Comparison of ENCODE assay signal across 31 cellular contexts in genomic region chr3:192883512-192883911, GRCh38. TPM values are rescaled to one million over a fixed set of nuclear protein-coding genes. Genes with fewer than 3 reads are reported as not detected.
A peak's percentile ranks its signal among the peaks of the same experiment; 100 is the strongest.
DNase-seq lines count a peak whose midpoint lies in the region; ATAC-seq, FAIRE-seq and TF ChIP-seq lines count a peak whose summit lies in the region.
"Had no signal": no experiment of that assay in that cellular context is flagged by ENCODE, and none has a peak within 500 bp of the region (broad histone marks: within the 10 kb centered on the region; RNA-seq: fewer than 3 reads in every experiment).

No MANE protein-coding gene starts in this region.

- peaks cover 64% of the 10 kb centered on the region for H3F3A ChIP-seq in GM23248 (ENCODE audit: insufficient read depth)

- WGBS in GM23248 (ENCODE audit: low coverage in 1 of 2, low lambda C conversion rate in 2 of 2, missing lambda C conversion rate in 2 of 2), 2 experiments, result 100% methylated on average over 2 of the region's 2 CpGs
- WGBS in mesendoderm (ENCODE audit: extremely low coverage, insufficient coverage, low lambda C conversion rate), result no CpG with 5 or more reads among the region's 2 CpGs

- H3K4me2 ChIP-seq in GM23248 (ENCODE audit: unreplicated experiment), result peak overlapping the region; percentile 12
- H3K4me2 ChIP-seq in mesendoderm (ENCODE audit: low read length), result no peak overlapping the region

- H2BK5ac ChIP-seq in mesendoderm (ENCODE audit: low read length), result no peak overlapping the region

- no peaks in the 10 kb centered on the region for H3K4me1 Mint-ChIP-seq in CD8-positive, alpha-beta T cell (ENCODE audit: low read depth)
- H3K4me1 Mint-ChIP-seq: memory B cell had no signal

- H3K79me1 ChIP-seq in mesendoderm (ENCODE audit: low read length), result peaks cover 8% of the 10 kb centered on the region

- no peaks in the 10 kb centered on the region for H3K36me3 ChIP-seq in GM23248 (ENCODE audit: low read depth)
- H3K36me3 ChIP-seq in mesendoderm (ENCODE audit: control insufficient read depth, insufficient read depth, low read length), result no peaks in the 10 kb centered on the region
- no peaks in the 10 kb centered on the region for H3K36me3 ChIP-seq in CD8-positive, alpha-beta T cell (ENCODE audit: insufficient read depth, low read length)
- H3K36me3 ChIP-seq: ascending aorta, right atrium auricular region, WERI-Rb-1 had no signal

- H3K27ac Mint-ChIP-seq in CD8-positive, alpha-beta T cell, result no peak overlapping the region
- H3K27ac Mint-ChIP-seq: activated CD4-positive, alpha-beta T cell treated with anti-CD3 and anti-CD28 coated beads, Interleukin-2, amount 10 ng/mL, durations not matched to agents 24 days and 14 days; activated CD8-positive, alpha-beta memory T cell treated with anti-CD3 and anti-CD28 coated beads, Interleukin-2, amount 10 ng/mL, durations not matched to agents 7 days and 5 days; activated naive CD4-positive, alpha-beta T cell treated with anti-CD3 and anti-CD28 coated beads, Interleukin-2, amount 50 U/mL, for 72 hours; memory B cell had no signal

- peaks cover 22% of the 10 kb centered on the region for H3K79me2 ChIP-seq in GM23248 (ENCODE audit: insufficient read depth)
- H3K79me2 ChIP-seq in mesendoderm (ENCODE audit: control insufficient read depth, insufficient read depth, low read length), result peaks cover 28% of the 10 kb centered on the region

- H2AK5ac ChIP-seq in mesendoderm (ENCODE audit: low read length), result no peak overlapping the region

- intact Hi-C loops in CD8-positive, alpha-beta T cell (cut with DNase I, micrococcal nuclease), result no loop called here

- H3K9me3 ChIP-seq in GM23248 (ENCODE audit: low read depth), result no peaks in the 10 kb centered on the region
- H3K9me3 ChIP-seq in CD8-positive, alpha-beta T cell (ENCODE audit: low read length), result no peaks in the 10 kb centered on the region
- H3K9me3 ChIP-seq: ascending aorta, right atrium auricular region, testis had no signal

- H3K4me1 ChIP-seq in GM23248 (ENCODE audit: insufficient read depth), result peaks cover 67% of the 10 kb centered on the region
- peaks cover 7% of the 10 kb centered on the region for H3K4me1 ChIP-seq in mesendoderm (ENCODE audit: control insufficient read depth, low read depth, low read length)
- H3K4me1 ChIP-seq in CD8-positive, alpha-beta T cell (ENCODE audit: insufficient read depth, low read length), result no peaks in the 10 kb centered on the region

- in situ Hi-C loops in GM23248 (cut with MboI), result no loop called here

- H3K18ac ChIP-seq in mesendoderm (ENCODE audit: low read length), result no peak overlapping the region

- H4K5ac ChIP-seq in mesendoderm (ENCODE audit: low read length), result no peak overlapping the region

- no peak overlapping the region for H3K4ac ChIP-seq in mesendoderm (ENCODE audit: low read depth, low read length)

- no peak for TF ChIP-seq CTCF in CD8-positive, alpha-beta T cell (IDR thresholded peaks at IDR 0.05)

- H3K27me3 ChIP-seq in GM23248 (replicated peaks; ENCODE audit: insufficient read depth) (no peaks in the 10 kb centered on the region), mesendoderm (ENCODE audit: insufficient read depth, low read length, poor library complexity) (no peaks in the 10 kb centered on the region)
- no peaks in the 10 kb centered on the region for H3K27me3 ChIP-seq in CD8-positive, alpha-beta T cell (ENCODE audit: insufficient read depth, low read length)
- H3K27me3 ChIP-seq: ascending aorta, right atrium auricular region, testis had no signal

- no peak overlapping the region for H2AFZ ChIP-seq in GM23248

- H2BK120ac ChIP-seq in mesendoderm (ENCODE audit: low read depth, low read length), result no peak overlapping the region

- ATAC-seq in SK-N-SH treated with all-trans-retinoic acid at 6 μM for 48 hours (peak; percentile 38), HG03565 (IDR thresholded peaks at IDR 0.05; ENCODE audit: unreplicated experiment) (no peak)
- no peak for ATAC-seq in CD8-positive, alpha-beta T cell
- ATAC-seq: activated CD8-positive, alpha-beta memory T cell treated with anti-CD3 and anti-CD28 coated beads, Interleukin-2, amount 10 ng/mL, durations not matched to agents 7 days and 5 days; activated naive CD4-positive, alpha-beta T cell treated with anti-CD3 and anti-CD28 coated beads, Interleukin-2, amount 50 U/mL, for 72 hours; left cardiac atrium; Right ventricle myocardium inferior had no signal

- no peak overlapping the region for H3K56ac ChIP-seq in mesendoderm (ENCODE audit: low read length)

- no peak overlapping the region for H3K4me3 Mint-ChIP-seq in CD8-positive, alpha-beta T cell
- H3K4me3 Mint-ChIP-seq: activated CD4-positive, alpha-beta T cell treated with anti-CD3 and anti-CD28 coated beads, Interleukin-2, amount 10 ng/mL, durations not matched to agents 24 days and 14 days; activated CD8-positive, alpha-beta memory T cell treated with anti-CD3 and anti-CD28 coated beads, Interleukin-2, amount 10 ng/mL, durations not matched to agents 7 days and 5 days; activated T-helper 1 cell treated with anti-CD3 and anti-CD28 coated beads, Interleukin-12 subunit alpha, Interleukin-12 subunit beta, Interleukin-2, Interleukin-4 antibody, amounts not matched to agents 30 ng/mL and 10 ng/mL and 1 ng/mL, durations not matched to agents 14 hours and 24 hours and 36 hours; memory B cell had no signal

- no peaks in the 10 kb centered on the region for H4K20me1 ChIP-seq in GM23248 (ENCODE audit: insufficient read depth)

- H3K23ac ChIP-seq in mesendoderm (ENCODE audit: low read length), result no peak overlapping the region

- no peaks in the 10 kb centered on the region for H3K9me2 ChIP-seq in GM23248 (ENCODE audit: insufficient read depth)

- H3K27ac ChIP-seq in GM23248 (peak overlapping the region; percentile 20; the same call in 1 of the 2 replicates), mesendoderm (ENCODE audit: low read depth, low read length) (no peak overlapping the region)
- no peak overlapping the region for H3K27ac ChIP-seq in CD8-positive, alpha-beta T cell (ENCODE audit: low read depth, low read length)
- H3K27ac ChIP-seq: ascending aorta, right atrium auricular region, testis, WERI-Rb-1 had no signal

- no peak for DNase-seq in GM23248
- DNase-seq in mesendoderm, result peak; percentile 63
- no peak for DNase-seq in putamen (ENCODE audit: low spot score)
- DNase-seq in CD8-positive, alpha-beta T cell, result no peak
- no peak for DNase-seq in frontal cortex (ENCODE audit: low spot score in 2 of 2)
- DNase-seq: activated CD4-positive, alpha-beta T cell treated with anti-CD3 and anti-CD28 coated beads, Interleukin-2, amount 10 ng/mL, durations not matched to agents 24 days and 14 days; activated CD8-positive, alpha-beta memory T cell treated with anti-CD3 and anti-CD28 coated beads, Interleukin-2, amount 10 ng/mL, durations not matched to agents 7 days and 5 days; central memory CD4-positive, alpha-beta T cell; DMS79; glutamatergic neuron; H7; left cardiac atrium; NCI-H1092; NCI-H187 treated with DMSO at 0.1 percent for 48 hours; NCI-H69; occipital lobe; stimulated activated CD4-positive, alpha-beta T cell treated with anti-CD3 and anti-CD28 coated beads, Interleukin-12 subunit alpha, Interleukin-12 subunit beta, amount 100 ng/mL, for 4 hours; stimulated activated CD4-positive, alpha-beta T cell treated with anti-CD3 and anti-CD28 coated beads, Interleukin-4, amount 100 ng/mL, for 4 hours; stimulated activated naive CD4-positive, alpha-beta T cell; T-helper 9 cell; testis; WERI-Rb-1 had no signal

- no peak overlapping the region for H2BK15ac ChIP-seq in mesendoderm (replicated peaks; ENCODE audit: low read depth)

- CTCF ChIA-PET in CD8-positive, alpha-beta T cell (lab: Charles Lee), result no interaction called here

- H3K36me3 Mint-ChIP-seq in CD8-positive, alpha-beta T cell, result no peaks in the 10 kb centered on the region
- H3K36me3 Mint-ChIP-seq: activated naive CD4-positive, alpha-beta T cell treated with anti-CD3 and anti-CD28 coated beads, Interleukin-2, amount 50 U/mL, for 72 hours; memory B cell had no signal

- no peaks in the 10 kb centered on the region for H3K9me3 Mint-ChIP-seq in CD8-positive, alpha-beta T cell
- H3K9me3 Mint-ChIP-seq: activated CD4-positive, alpha-beta T cell treated with anti-CD3 and anti-CD28 coated beads, Interleukin-2, amount 10 ng/mL, durations not matched to agents 24 days and 14 days; activated naive CD4-positive, alpha-beta T cell treated with anti-CD3 and anti-CD28 coated beads, Interleukin-2, amount 50 U/mL, for 72 hours; activated T-helper 1 cell treated with anti-CD3 and anti-CD28 coated beads, Interleukin-12 subunit alpha, Interleukin-12 subunit beta, Interleukin-2, Interleukin-4 antibody, amounts not matched to agents 30 ng/mL and 10 ng/mL and 1 ng/mL, durations not matched to agents 14 hours and 24 hours and 36 hours; memory B cell had no signal

- H3K27me3 Mint-ChIP-seq in CD8-positive, alpha-beta T cell (ENCODE audit: low read depth), result no peaks in the 10 kb centered on the region
- H3K27me3 Mint-ChIP-seq: activated CD4-positive, alpha-beta T cell treated with anti-CD3 and anti-CD28 coated beads, Interleukin-2, amount 10 ng/mL, durations not matched to agents 24 days and 14 days; memory B cell had no signal

- H4K8ac ChIP-seq in mesendoderm (ENCODE audit: low read depth, low read length), result no peak overlapping the region

- POLR2A ChIA-PET in CD8-positive, alpha-beta T cell (lab: Charles Lee), result no interaction called here

- H3K4me3 ChIP-seq in GM23248 (no peak overlapping the region), mesendoderm (ENCODE audit: low read length) (no peak overlapping the region)
- no peak overlapping the region for H3K4me3 ChIP-seq in CD8-positive, alpha-beta T cell (ENCODE audit: low read depth, low read length)
- H3K4me3 ChIP-seq: ascending aorta, right atrium auricular region, testis had no signal

- no peak for FAIRE-seq in frontal cortex (lab: Jason Lieb, UNC)
- FAIRE-seq: GM12891 had no signal

- H3K9ac ChIP-seq in GM23248 (no peak overlapping the region), mesendoderm (ENCODE audit: low read length) (no peak overlapping the region)

TF ChIP-seq in SK-N-SH treated with all-trans-retinoic acid at 6 μM for 48 hours, 23 proteins besides CTCF, POLR2A, EP300 and RAD21 (continues in another document):
- TF ChIP-seq ZNF8 (CRISPR knock-in tag; IDR thresholded peaks at IDR 0.05), result no peak
- TF ChIP-seq ARNTL (CRISPR knock-in tag; IDR thresholded peaks at IDR 0.05; ENCODE audit: borderline replicate concordance, low read depth), result no peak
- TF ChIP-seq RARB (CRISPR knock-in tag; IDR thresholded peaks at IDR 0.05), result no peak; the same call in 1 of the 2 replicates

RNA-seq across cellular contexts. Expression of gene MB21D2, which starts 34.1 kb away (rescaled TPM):
- total RNA-seq in GM23248 (2014; rRNA removed; shearing (Covaris generic)), result 24.2 and 26.4 TPM in 2 replicates
- 10.5 and 10.9 TPM in 2 replicates for polyA plus RNA-seq in GM23248 (2016; fragmentation: Nextera tagmentation; extraction: Ambion mirVana)
- 19.5 TPM for polyA plus RNA-seq in mesendoderm (2013, experiment 1 of 2)
- polyA plus RNA-seq in mesendoderm (2013, experiment 2 of 2), result 19.5 TPM
- total RNA-seq in CD8-positive, alpha-beta T cell, result 1 to 10 TPM; 1.2 to 1.4 TPM
- total RNA-seq in frontal cortex, result 106 TPM

Comparison
In these comparisons a context has a peak if more than half of its experiments do, and no peak if none do; other contexts are left out.
1. RNA of gene MB21D2, which starts 34.1 kb away (total RNA-seq): 106 TPM in frontal cortex (single experiment) and 24.2 to 26.4 TPM in GM23248; 1.2 to 1.4 TPM in CD8-positive, alpha-beta T cell; every median in the first group is over 10 times any median in the second.